18 cellular contexts compared by ENCODE assay signal in genomic region chr4:182554736-182555135, GRCh38.
DNase-seq lines count a peak whose midpoint lies in the region; ATAC-seq and TF ChIP-seq lines count a peak whose summit lies in the region.
"Had no signal": no experiment of that assay in that cellular context is flagged by ENCODE, and none has a peak within 500 bp of the region (broad histone marks: within the 10 kb centered on the region; RNA-seq: fewer than 3 reads in every experiment).

No MANE protein-coding gene starts in this region.

- H3K9me3 ChIP-seq in BLaER1 treated with 17β-estradiol and CSF1 and Interleukin-3, amounts not matched to agents 10 nM and 100 nM (replicated peaks in 1 of 11): no peaks in the 10 kb centered on the region
- H3K9me3 ChIP-seq in neural progenitor cell (ENCODE audit: low read depth): no peaks in the 10 kb centered on the region
- H3K9me3 ChIP-seq: SJCRH30 had no signal

- no peak overlapping the region for H3K9ac ChIP-seq in BLaER1 treated with 17β-estradiol and CSF1 and Interleukin-3, amounts not matched to agents 10 nM and 100 nM
- no peak overlapping the region for H3K9ac ChIP-seq in neural progenitor cell

- DNase-seq in RPMI7951 (ENCODE audit: low read depth) (peak; percentile 57), fibroblast of peridontal ligament (ENCODE audit: extremely low read depth) (peak; percentile 65), neural progenitor cell (ENCODE audit: low spot score) (no peak), HuH-7.5 (ENCODE audit: low spot score) (no peak), ureter (ENCODE audit: low spot score) (no peak)
- DNase-seq in effector memory CD8-positive, alpha-beta T cell: no peak
- DNase-seq: activated CD4-positive, alpha-beta T cell treated with anti-CD3 and anti-CD28 coated beads for 4 hours; activated CD8-positive, alpha-beta memory T cell treated with anti-CD3 and anti-CD28 coated beads, Interleukin-2, amount 50 U/mL, for 4 hours; activated naive CD4-positive, alpha-beta T cell treated with anti-CD3 and anti-CD28 coated beads for 36 hours; NCI-H146; NCI-H345; nucleus accumbens; SJCRH30; T1000 had no signal

- H3K4me1 Mint-ChIP-seq in neural progenitor cell: peaks cover 76% of the 10 kb centered on the region
- H3K4me1 Mint-ChIP-seq in effector memory CD8-positive, alpha-beta T cell (ENCODE audit: low read depth in 2 of 2): no peaks in the 10 kb centered on the region
- H3K4me1 Mint-ChIP-seq: memory B cell had no signal

- peaks cover 4 to 16% (median 13%) of the 10 kb centered on the region in 10 experiments; a peak in 16 of 20 replicates for H3K4me1 ChIP-seq in BLaER1 treated with 17β-estradiol and CSF1 and Interleukin-3, amounts not matched to agents 10 nM and 100 nM
- H3K4me1 ChIP-seq in neural progenitor cell: peaks cover 91% of the 10 kb centered on the region
- H3K4me1 ChIP-seq: SJCRH30 had no signal

- no peak overlapping the region for H2AFZ ChIP-seq in neural progenitor cell (replicated peaks)

- ATAC-seq in effector memory CD8-positive, alpha-beta T cell (replicated peaks): no peak
- ATAC-seq in HG03342 (IDR thresholded peaks at IDR 0.05; ENCODE audit: unreplicated experiment): no peak

- no peaks in the 10 kb centered on the region; a peak in 1 of 22 replicates for H3K36me3 ChIP-seq in BLaER1 treated with 17β-estradiol and CSF1 and Interleukin-3, amounts not matched to agents 10 nM and 100 nM
- no peaks in the 10 kb centered on the region for H3K36me3 ChIP-seq in neural progenitor cell
- H3K36me3 ChIP-seq: SJCRH30 had no signal

- peaks cover 85% of the 10 kb centered on the region for H3K79me2 ChIP-seq in neural progenitor cell (ENCODE audit: low read depth)

- no peaks in the 10 kb centered on the region for H3K27me3 ChIP-seq in BLaER1 treated with 17β-estradiol and CSF1 and Interleukin-3, amounts not matched to agents 10 nM and 100 nM
- no peaks in the 10 kb centered on the region for H3K27me3 ChIP-seq in neural progenitor cell
- H3K27me3 ChIP-seq: SJCRH30 had no signal

- no peaks in the 10 kb centered on the region for H3K9me3 Mint-ChIP-seq in neural progenitor cell
- no peaks in the 10 kb centered on the region for H3K9me3 Mint-ChIP-seq in effector memory CD8-positive, alpha-beta T cell
- H3K9me3 Mint-ChIP-seq: activated naive CD4-positive, alpha-beta T cell treated with anti-CD3 and anti-CD28 coated beads for 36 hours; memory B cell; stimulated activated naive CD8-positive, alpha-beta T cell treated with anti-CD3 and anti-CD28 coated beads, Interleukin-15, Interleukin-2, amounts not matched to agents 100 ng/mL and 50 ng/mL, for 24 hours had no signal

- H4K20me1 ChIP-seq in BLaER1 treated with 17β-estradiol and CSF1 and Interleukin-3, amounts not matched to agents 10 nM and 100 nM: no peaks in the 10 kb centered on the region
- H4K20me1 ChIP-seq in neural progenitor cell (ENCODE audit: low read depth): no peaks in the 10 kb centered on the region

- peak overlapping the region; percentile 23 to 58 (median 46) for H3K4me2 ChIP-seq in BLaER1 treated with 17β-estradiol and CSF1 and Interleukin-3, amounts not matched to agents 10 nM and 100 nM
- peak overlapping the region; percentile 66 for H3K4me2 ChIP-seq in neural progenitor cell

- H3K36me3 Mint-ChIP-seq in neural progenitor cell: peaks cover 6% of the 10 kb centered on the region
- no peaks in the 10 kb centered on the region for H3K36me3 Mint-ChIP-seq in effector memory CD8-positive, alpha-beta T cell (ENCODE audit: insufficient read depth)
- H3K36me3 Mint-ChIP-seq: memory B cell had no signal

- H3K4me3 ChIP-seq in BLaER1 treated with 17β-estradiol and CSF1 and Interleukin-3, amounts not matched to agents 10 nM and 100 nM: no peak overlapping the region
- no peak overlapping the region for H3K4me3 ChIP-seq in neural progenitor cell
- H3K4me3 ChIP-seq: SJCRH30 had no signal

- peaks cover 2% of the 10 kb centered on the region for H3K27me3 Mint-ChIP-seq in neural progenitor cell (ENCODE audit: insufficient read depth, low read depth)
- H3K27me3 Mint-ChIP-seq in effector memory CD8-positive, alpha-beta T cell: peaks cover 0 to 20% of the 10 kb centered on the region in 2 donors
- H3K27me3 Mint-ChIP-seq: memory B cell had no signal

- no peak for TF ChIP-seq CTCF in neural progenitor cell (IDR thresholded peaks at IDR 0.05)

- no peak overlapping the region for H3K27ac ChIP-seq in BLaER1 treated with 17β-estradiol and CSF1 and Interleukin-3, amounts not matched to agents 10 nM and 100 nM
- H3K27ac ChIP-seq in neural progenitor cell: peak overlapping the region; percentile 86
- H3K27ac ChIP-seq: SJCRH30 had no signal

- no peak overlapping the region for H3K4me3 Mint-ChIP-seq in neural progenitor cell
- no peak overlapping the region for H3K4me3 Mint-ChIP-seq in effector memory CD8-positive, alpha-beta T cell
- H3K4me3 Mint-ChIP-seq: activated naive CD4-positive, alpha-beta T cell treated with anti-CD3 and anti-CD28 coated beads for 36 hours; memory B cell; stimulated activated naive CD8-positive, alpha-beta T cell treated with anti-CD3 and anti-CD28 coated beads, Interleukin-15, Interleukin-2, amounts not matched to agents 100 ng/mL and 50 ng/mL, for 24 hours had no signal

- peaks cover 53% of the 10 kb centered on the region for H3F3A ChIP-seq in neural progenitor cell (ENCODE audit: low read depth)

- peak overlapping the region; percentile 22 for H3K27ac Mint-ChIP-seq in neural progenitor cell
- H3K27ac Mint-ChIP-seq in effector memory CD8-positive, alpha-beta T cell: no peak overlapping the region
- H3K27ac Mint-ChIP-seq: activated naive CD4-positive, alpha-beta T cell treated with anti-CD3 and anti-CD28 coated beads for 36 hours; memory B cell; stimulated activated naive CD8-positive, alpha-beta T cell treated with anti-CD3 and anti-CD28 coated beads, Interleukin-15, Interleukin-2, amounts not matched to agents 100 ng/mL and 50 ng/mL, for 24 hours had no signal

Comparison
In these comparisons a context has a peak if more than half of its experiments do, and no peak if none do; other contexts are left out.
1. DNase-seq: peak in RPMI7951 (single experiment) and fibroblast of peridontal ligament (single experiment); none in neural progenitor cell (single experiment), effector memory CD8-positive, alpha-beta T cell (0 of 3), HuH-7.5 (single experiment) and ureter (single experiment).